In genomic region chr1:9180077-9180819, GRCh38 we compare ENCODE assay signal across 9 cellular contexts. TPM values are rescaled to one million over a fixed set of nuclear protein-coding genes. Genes with fewer than 3 reads are reported as not detected.
DNase-seq lines count a peak whose midpoint lies in the region; ATAC-seq and TF ChIP-seq lines count a peak whose summit lies in the region.
"Had no signal": no experiment of that assay in that cellular context is flagged by ENCODE, and none has a peak within 500 bp of the region (broad histone marks: within the 10 kb centered on the region; RNA-seq: fewer than 3 reads in every experiment).

No MANE protein-coding gene starts in this region.

- 100% methylated on average over 2 of the region's 9 CpGs; no CpG with 5 or more reads in 1 of the 2 experiments for WGBS in IMR-90 (ENCODE audit: extremely low coverage in 2 of 2, insufficient read length in 1 of 2), 2 experiments
- no CpG with 5 or more reads among the region's 9 CpGs for WGBS in trophoblast cell (ENCODE audit: extremely low coverage, insufficient coverage, insufficient read length)

- TF ChIP-seq RAD21 in IMR-90 (IDR thresholded peaks at IDR 0.05; ENCODE audit: low read length) = no peak

- H3K9ac ChIP-seq in IMR-90 (ENCODE audit: low read depth, low read length) (no peak overlapping the region), trophoblast cell (ENCODE audit: low read length) (no peak overlapping the region)

- H3K27ac ChIP-seq in IMR-90 (ENCODE audit: insufficient read depth, low read length) (0 out of 2 replicates have a peak overlapping the region, but pooled peaks have one; percentile 2), trophoblast cell (ENCODE audit: low read depth, low read length) (no peak overlapping the region)

- peaks cover 37 to 87% of the 10 kb centered on the region in 2 experiments for H3K79me1 ChIP-seq in IMR-90 (ENCODE audit: low read depth in 1 of 2, low read length in 2 of 2)
- H3K79me1 ChIP-seq in trophoblast cell (ENCODE audit: low read length) = peaks cover 20% of the 10 kb centered on the region

- H3K4me2 ChIP-seq in IMR-90 (ENCODE audit: low read depth, low read length) = peak overlapping the region; percentile 99
- H3K4me2 ChIP-seq in trophoblast cell (ENCODE audit: low read length) = peak overlapping the region; percentile 42

- H2BK15ac ChIP-seq in IMR-90 (ENCODE audit: low read depth, low read length) = peak overlapping the region; percentile 13; the same call in 1 of the 3 replicates

- H3K56ac ChIP-seq in IMR-90 (ENCODE audit: extremely low read depth, insufficient read depth, low read length) = peak overlapping the region; percentile 20; the same call in 1 of the 2 replicates

- H3K4ac ChIP-seq in IMR-90 (ENCODE audit: low read depth, low read length) (peak overlapping the region; percentile 86), trophoblast cell (ENCODE audit: low read depth, low read length) (peak overlapping the region; percentile 13)

- no peak overlapping the region; the same call in 1 of the 2 replicates for H2BK20ac ChIP-seq in IMR-90 (ENCODE audit: low read depth, low read length)

- intact Hi-C loops in IMR-90 (cut with micrococcal nuclease) = no loop called here

- H3K27me3 ChIP-seq in IMR-90 (ENCODE audit: control insufficient read depth, insufficient read depth, low read length) (no peaks in the 10 kb centered on the region), trophoblast cell (ENCODE audit: insufficient read depth, low read length) (peaks cover 8% of the 10 kb centered on the region)

- peak overlapping the region; percentile 92 for H2AK9ac ChIP-seq in IMR-90 (replicated peaks; ENCODE audit: low read depth, low read length, poor library complexity)

- H3K4me3 ChIP-seq in IMR-90 (ENCODE audit: insufficient read depth, low read depth, low read length) = peak overlapping the region; percentile 87
- peak overlapping the region; percentile 94 for H3K4me3 ChIP-seq in epithelial cell of esophagus (ENCODE audit: low read length)
- H3K4me3 ChIP-seq in trophoblast cell (ENCODE audit: low read depth, low read length) = no peak overlapping the region

- peaks cover 27% of the 10 kb centered on the region for H3K36me3 ChIP-seq in IMR-90 (ENCODE audit: control insufficient read depth, insufficient read depth, low read length)
- H3K36me3 ChIP-seq in trophoblast cell (ENCODE audit: control insufficient read depth in 1 of 2, insufficient read depth in 2 of 2, low read length in 2 of 2) = peaks cover 6 to 15% of the 10 kb centered on the region in 2 experiments

- H3K23ac ChIP-seq in IMR-90 (ENCODE audit: low read depth, low read length) (peak overlapping the region; percentile 63; the same call in 1 of the 2 replicates), trophoblast cell (ENCODE audit: low read length) (no peak overlapping the region)

- H3K9me1 ChIP-seq in IMR-90 (ENCODE audit: insufficient read depth, low read length) = peaks cover 29% of the 10 kb centered on the region

- H2AFZ ChIP-seq in IMR-90 (replicated peaks; ENCODE audit: low read length, poor library complexity) = no peak overlapping the region
- no peak overlapping the region for H2AFZ ChIP-seq in trophoblast cell (ENCODE audit: insufficient read depth, low read length, poor library complexity)

- H3K9me3 ChIP-seq in IMR-90 (ENCODE audit: control insufficient read depth, insufficient read depth, low read length) = no peaks in the 10 kb centered on the region
- H3K9me3 ChIP-seq in trophoblast cell (ENCODE audit: insufficient read depth, low read depth, low read length) = peaks cover under 1% of the 10 kb centered on the region

- peak; percentile 77 for DNase-seq in DMS53 (lab: John Stamatoyannopoulos, UW)
- DNase-seq in IMR-90 = peak; percentile 62
- peak; percentile 61 for DNase-seq in epithelial cell of esophagus (ENCODE audit: low read depth)
- DNase-seq in trophoblast cell = peak; percentile 54 to 84
- no peak for DNase-seq in NCI-H345 treated with DMSO at 0.1 percent for 48 hours (lab: John Stamatoyannopoulos, UW; ENCODE audit: unreplicated experiment)
- DNase-seq in NCI-H748 treated with DMSO at 0.1 percent for 48 hours (lab: John Stamatoyannopoulos, UW) = no peak
- DNase-seq in activated T-cell treated with anti-CD3 and anti-CD28 coated beads, Interleukin-2, amount 50 U/mL, for 48 hours = no peak
- no peak for DNase-seq in ecto neural progenitor cell (ENCODE audit: low spot score)
- DNase-seq: NCI-H69 had no signal

- CTCF ChIA-PET in IMR-90 (lab: Yijun Ruan, JAX) = interaction anchor here (0.6 to 0.9 kb wide), 3 partner anchors 16 to 54 kb away, joined by 3 read pairs; partner anchors contain the start of gene H6PD

- peaks cover 24% of the 10 kb centered on the region for H3K79me2 ChIP-seq in trophoblast cell (ENCODE audit: control insufficient read depth, insufficient read depth, low read length, poor library complexity)

- TF ChIP-seq CTCF in IMR-90 (conservative IDR thresholded peaks at IDR 0.05; ENCODE audit: low read depth, low read length) (no peak), epithelial cell of esophagus (IDR thresholded peaks at IDR 0.05; ENCODE audit: insufficient read depth, low read depth, low read length, missing control alignments) (no peak)

- no peak overlapping the region; the same call in 1 of the 2 replicates for H3K14ac ChIP-seq in IMR-90 (replicated peaks; ENCODE audit: low read depth, low read length)
- peak overlapping the region; percentile 12 for H3K14ac ChIP-seq in trophoblast cell (ENCODE audit: low read length)

- peaks cover 53% of the 10 kb centered on the region for H4K20me1 ChIP-seq in IMR-90 (ENCODE audit: insufficient read depth, low read length)

- BruUV-seq in IMR-90 (replicated peaks; lab: Mats Ljungman, UMichigan) = no TSS peak

- H2AK5ac ChIP-seq in IMR-90 (ENCODE audit: low read depth, low read length) = peak overlapping the region; percentile 44; the same call in 1 of the 2 replicates
- no peak overlapping the region for H2AK5ac ChIP-seq in trophoblast cell (ENCODE audit: low read length)

- H3K4me1 ChIP-seq in IMR-90 (ENCODE audit: control insufficient read depth, insufficient read depth, low read length) (peaks cover 16% of the 10 kb centered on the region), trophoblast cell (ENCODE audit: control insufficient read depth in 1 of 2, insufficient read depth in 2 of 2, low read length in 2 of 2) (peaks cover 8 to 21% of the 10 kb centered on the region in 2 experiments)

- no peak overlapping the region for H2BK12ac ChIP-seq in trophoblast cell (ENCODE audit: low read length)

- H3K18ac ChIP-seq in IMR-90 (ENCODE audit: low read depth, low read length) (no peak overlapping the region), trophoblast cell (ENCODE audit: low read length) (no peak overlapping the region)

- POLR2A ChIA-PET in IMR-90 (lab: Charles Lee; ENCODE audit: unreplicated experiment) = interaction anchor here (0.6 kb wide), 1 partner anchor 65 kb away, joined by 3 read pairs; no protein-coding TSS in a partner anchor

- peak overlapping the region in 1 of 2 experiments; percentile 36; a peak in 2 of 4 replicates for H4K8ac ChIP-seq in IMR-90 (ENCODE audit: low read depth in 2 of 2, low read length in 2 of 2)
- no peak overlapping the region for H4K8ac ChIP-seq in trophoblast cell (ENCODE audit: low read depth, low read length)

- in situ Hi-C loops in IMR-90 (cut with MboI; ENCODE audit: low sequenced_read_pairs) = no loop called here

- peak overlapping the region; percentile 56 for H2BK5ac ChIP-seq in IMR-90 (ENCODE audit: low read depth, low read length, poor library complexity, severe bottlenecking)
- no peak overlapping the region for H2BK5ac ChIP-seq in trophoblast cell (ENCODE audit: low read depth, low read length, poor library complexity)

- dilution Hi-C loops in IMR-90 (cut with HindIII; ENCODE audit: low sequenced_read_pairs, unreplicated experiment) = no loop called here

- no peak overlapping the region for H4K12ac ChIP-seq in trophoblast cell (ENCODE audit: low read depth, low read length)

- H2BK120ac ChIP-seq in IMR-90 (ENCODE audit: low read depth, low read length) (peak overlapping the region; percentile 45), trophoblast cell (ENCODE audit: insufficient read depth, low read length, poor library complexity) (no peak overlapping the region)

- no peak overlapping the region; the same call in 1 of the 2 replicates for H4K91ac ChIP-seq in IMR-90 (ENCODE audit: insufficient read depth, low read depth, low read length)
- no peak overlapping the region for H4K91ac ChIP-seq in trophoblast cell (ENCODE audit: low read depth, low read length)

- no peak overlapping the region for H4K5ac ChIP-seq in IMR-90 (ENCODE audit: low read depth, low read length)

- no peak for TF ChIP-seq POLR2A in IMR-90 (IDR thresholded peaks at IDR 0.05; ENCODE audit: low read depth, low read length)

- no peak; the same call in 1 of the 2 replicates for ATAC-seq in IMR-90 (ENCODE audit: low read depth)

TF ChIP-seq in IMR-90, 13 proteins besides CTCF, POLR2A, EP300 and RAD21 (continues in another document):
- no peak for TF ChIP-seq MAZ (IDR thresholded peaks at IDR 0.05; ENCODE audit: borderline replicate concordance, low read depth, low read length)
- peak; percentile 7; the same call in 1 of the 2 replicates for TF ChIP-seq BHLHE40 (IDR thresholded peaks at IDR 0.05; ENCODE audit: low read depth, low read length)
- TF ChIP-seq CHD1 (IDR thresholded peaks at IDR 0.05; ENCODE audit: low read depth, low read length) = no peak
- TF ChIP-seq ELK1 (IDR thresholded peaks at IDR 0.05; ENCODE audit: borderline replicate concordance, low read depth, low read length) = no peak

RNA-seq across cellular contexts. Expression of gene GPR157, which starts 51.3 kb away (rescaled TPM):
- 2.2 and 2.7 TPM in 2 replicates for total RNA-seq in IMR-90 (2012; rRNA removed)
- 1.7 and 1.8 TPM in 2 replicates for polyA plus RNA-seq in IMR-90 (2012; rRNA removed)
- 1.4 TPM in 2 replicates for polyA plus RNA-seq in IMR-90 (2012; cell fraction: cytosol; rRNA removed)
- polyA plus RNA-seq in IMR-90 (2012; cell fraction: nucleus; rRNA removed; ENCODE audit: low replicate concordance) = 2.8 and 3.5 TPM in 2 replicates
- polyA plus RNA-seq in trophoblast cell (2013) = 24.0 and 27.8 TPM in 2 replicates

RNA-seq across cellular contexts. Expression of gene H6PD, which starts 54.3 kb away (rescaled TPM):
- total RNA-seq in IMR-90 (2012; rRNA removed) = 8.3 and 9.3 TPM in 2 replicates
- polyA plus RNA-seq in IMR-90 (2012; rRNA removed) = 22.1 and 22.7 TPM in 2 replicates
- 11.9 and 21.1 TPM in 2 replicates for polyA plus RNA-seq in IMR-90 (2012; cell fraction: cytosol; rRNA removed)
- polyA plus RNA-seq in IMR-90 (2012; cell fraction: nucleus; rRNA removed; ENCODE audit: low replicate concordance) = 23.3 and 30.1 TPM in 2 replicates
- polyA plus RNA-seq in trophoblast cell (2013) = 9.1 and 9.4 TPM in 2 replicates

Comparison
In these comparisons a context has a peak if more than half of its experiments do, and no peak if none do; other contexts are left out.
1. DNase-seq: peak in DMS53 (single experiment), IMR-90 (single experiment), epithelial cell of esophagus (single experiment) and trophoblast cell (2 of 2); none in NCI-H345 treated with DMSO at 0.1 percent for 48 hours (single experiment), NCI-H748 treated with DMSO at 0.1 percent for 48 hours (single experiment), activated T-cell treated with anti-CD3 and anti-CD28 coated beads, Interleukin-2, amount 50 U/mL, for 48 hours (0 of 2) and ecto neural progenitor cell (single experiment).